In the genomic region with DNA sequence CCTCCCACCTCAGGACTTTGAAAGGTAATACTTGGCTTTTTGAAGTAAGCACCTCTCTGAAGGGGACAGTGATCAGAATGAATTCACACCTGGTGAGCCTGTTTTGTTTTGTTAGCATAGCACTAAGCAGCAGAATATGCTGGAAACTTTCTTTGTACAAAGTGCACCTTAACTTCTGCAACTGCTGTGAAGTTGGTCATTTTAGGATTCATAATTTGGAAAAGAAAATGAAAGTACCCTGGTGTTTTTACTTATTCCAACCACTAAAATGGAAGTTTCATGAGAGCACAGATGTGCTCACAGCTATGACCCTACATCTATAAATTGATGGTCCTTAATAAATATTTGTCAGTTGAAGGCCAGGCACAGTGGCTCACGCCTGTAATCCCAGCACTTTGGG, we compare ENCODE assay signal across 18 cellular contexts.
DNase-seq lines count a peak whose midpoint lies in the region; ATAC-seq lines count a peak whose summit lies in the region.
"Had no signal": no experiment of that assay in that cellular context is flagged by ENCODE, and none has a peak within 500 bp of the region (broad histone marks: within the 10 kb centered on the region; RNA-seq: fewer than 3 reads in every experiment).

No MANE protein-coding gene starts in this region.

- ATAC-seq in GM18520 (IDR thresholded peaks at IDR 0.05; ENCODE audit: unreplicated experiment) = peak; percentile 56
- peak; percentile 53 for ATAC-seq in GM19463 (IDR thresholded peaks at IDR 0.05; ENCODE audit: unreplicated experiment)
- ATAC-seq in HG02852 (IDR thresholded peaks at IDR 0.05; ENCODE audit: unreplicated experiment) = peak; percentile 66
- ATAC-seq in HG03558 (IDR thresholded peaks at IDR 0.05; ENCODE audit: extremely low read depth, unreplicated experiment) = peak; percentile 63
- ATAC-seq: body of pancreas, gastrocnemius medialis, HepG2 had no signal

- DNase-seq in NCI-H1694 treated with DMSO at 0.1 percent for 48 hours (lab: John Stamatoyannopoulos, UW) = no peak
- no peak for DNase-seq in NCI-H226
- DNase-seq in COLO668 (lab: John Stamatoyannopoulos, UW; ENCODE audit: unreplicated experiment) = no peak
- no peak for DNase-seq in AG08396 (ENCODE audit: low spot score)
- DNase-seq: activated CD4-positive, alpha-beta T cell treated with anti-CD3 and anti-CD28 coated beads for 1 hour; activated naive CD4-positive, alpha-beta T cell treated with anti-CD3 and anti-CD28 coated beads, Interleukin-2, amount 10 ng/mL, durations not matched to agents 7 days and 5 days; body of pancreas; cortex of kidney; gastrocnemius medialis; NCI-H2029 treated with DMSO at 0.1 percent for 48 hours; nucleus accumbens; stimulated activated CD4-positive, alpha-beta T cell treated with anti-CD3 and anti-CD28 coated beads, Interleukin-2, amount 100 ng/mL, for 24 hours; substantia nigra had no signal
